ENCODE assay signal across 8 cellular contexts in the genomic region with DNA sequence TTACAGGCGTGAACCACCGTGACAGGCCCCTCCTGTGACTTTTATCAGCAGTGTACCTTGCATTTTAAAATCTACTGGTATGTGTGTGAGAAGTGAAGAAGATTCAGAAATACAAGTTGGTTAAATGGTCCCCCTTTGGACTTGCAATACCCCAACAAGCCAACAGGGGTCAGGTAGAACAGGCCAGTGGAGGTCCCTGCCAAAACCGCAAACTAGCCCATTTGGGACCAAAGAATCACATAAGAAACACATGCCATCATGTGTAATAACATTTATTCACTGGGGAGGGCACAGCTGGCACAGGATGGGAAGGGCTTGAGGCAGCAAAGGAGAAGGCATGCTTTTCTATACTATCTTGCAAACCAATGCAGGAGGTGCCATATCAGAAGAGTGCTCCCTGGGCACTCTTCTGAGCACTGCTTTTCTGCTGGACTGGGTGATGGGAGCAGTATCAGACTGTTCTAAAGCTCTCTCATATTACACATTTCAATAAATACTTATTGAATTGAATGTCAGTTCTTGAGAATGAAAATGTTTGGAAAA.
DNase-seq lines count a peak whose midpoint lies in the region; ATAC-seq and TF ChIP-seq lines count a peak whose summit lies in the region.

No MANE protein-coding gene starts in this region.

- CTCF ChIA-PET in CD4-positive, alpha-beta T cell (lab: Charles Lee), result interaction anchor here (0.7 to 3.2 kb wide), 4 partner anchors 11 to 102 kb away, joined by 3 to 8 read pairs (median 3); no protein-coding TSS in a partner anchor
- CTCF ChIA-PET in activated CD4-positive, alpha-beta memory T cell treated with anti-CD3 and anti-CD28 coated beads, Interleukin-2, amount 10 ng/mL, durations not matched to agents 7 days and 5 days (lab: Charles Lee), result interaction anchor here (0.8 to 1.9 kb wide), 15 partner anchors 8 to 321 kb away, joined by 3 to 9 read pairs (median 4); partner anchors contain the start of gene FYN

- no peaks in the 10 kb centered on the region for H3K27me3 Mint-ChIP-seq in CD4-positive, alpha-beta T cell
- H3K27me3 Mint-ChIP-seq in activated CD4-positive, alpha-beta memory T cell treated with anti-CD3 and anti-CD28 coated beads, Interleukin-2, amount 10 ng/mL, durations not matched to agents 7 days and 5 days, result no peaks in the 10 kb centered on the region

- intact Hi-C loops in CD4-positive, alpha-beta T cell (cut with DNase I, micrococcal nuclease), result loop anchor here in 1 of 2 experiments (10.0 kb wide), 1 partner anchor 53 kb away; no protein-coding TSS in a partner anchor

- no peak overlapping the region for H3K4me3 Mint-ChIP-seq in CD4-positive, alpha-beta T cell
- no peak overlapping the region for H3K4me3 Mint-ChIP-seq in activated CD4-positive, alpha-beta memory T cell treated with anti-CD3 and anti-CD28 coated beads, Interleukin-2, amount 10 ng/mL, durations not matched to agents 7 days and 5 days

- no peak overlapping the region for H3K27ac ChIP-seq in CD4-positive, alpha-beta T cell (ENCODE audit: low read depth, low read length)
- H3K27ac ChIP-seq in skin epidermis (peak overlapping the region in 16 of 21 experiments; percentile 3 to 81 (median 52)), substantia nigra (ENCODE audit: low read depth, low read length, poor library complexity, severe bottlenecking) (no peak overlapping the region)

- no peaks in the 10 kb centered on the region for H3K27me3 ChIP-seq in CD4-positive, alpha-beta T cell (ENCODE audit: control insufficient read depth, insufficient read depth, low read length)

- H3K4me1 Mint-ChIP-seq in CD4-positive, alpha-beta T cell (ENCODE audit: low read depth), result peaks cover 83% of the 10 kb centered on the region
- H3K4me1 Mint-ChIP-seq in activated CD4-positive, alpha-beta memory T cell treated with anti-CD3 and anti-CD28 coated beads, Interleukin-2, amount 10 ng/mL, durations not matched to agents 7 days and 5 days, result peaks cover 63% of the 10 kb centered on the region

- TF ChIP-seq CTCF in CD4-positive, alpha-beta T cell (IDR thresholded peaks at IDR 0.05), result peak; percentile 60
- peak; percentile 87 for TF ChIP-seq CTCF in fibroblast of the aortic adventitia (IDR thresholded peaks at IDR 0.05; ENCODE audit: insufficient read depth, low read length)

- ATAC-seq in CD4-positive, alpha-beta T cell (ENCODE audit: poor library complexity), result peak; percentile 35
- ATAC-seq in GM19351 (IDR thresholded peaks at IDR 0.05; ENCODE audit: unreplicated experiment), result no peak

- POLR2A ChIA-PET in CD4-positive, alpha-beta T cell (lab: Charles Lee), result interaction anchor here (1.1 to 3.1 kb wide), 4 partner anchors 12 to 82 kb away, joined by 3 to 12 read pairs (median 4); no protein-coding TSS in a partner anchor
- POLR2A ChIA-PET in activated CD4-positive, alpha-beta memory T cell treated with anti-CD3 and anti-CD28 coated beads, Interleukin-2, amount 10 ng/mL, durations not matched to agents 7 days and 5 days (lab: Charles Lee), result interaction anchor here (0.8 to 1.2 kb wide), 4 partner anchors 48 to 306 kb away, joined by 3 read pairs; no protein-coding TSS in a partner anchor

- peak in 7 of 10 experiments; percentile 15 to 34 (median 29) for DNase-seq in CD4-positive, alpha-beta T cell
- DNase-seq in HUDEP-2 (lab: John Stamatoyannopoulos, UW; ENCODE audit: unreplicated experiment in 76 of 76) (peak in 43 of 76 experiments; percentile 4 to 65 (median 26)), fibroblast of the aortic adventitia (ENCODE audit: low read depth) (peak; percentile 80), substantia nigra (lab: John Stamatoyannopoulos, UW) (no peak), NCI-H2029 (lab: John Stamatoyannopoulos, UW) (no peak)
- peak; percentile 56 for DNase-seq in activated CD4-positive, alpha-beta memory T cell treated with anti-CD3 and anti-CD28 coated beads, Interleukin-2, amount 10 ng/mL, durations not matched to agents 7 days and 5 days

- H3K27ac Mint-ChIP-seq in CD4-positive, alpha-beta T cell, result peak overlapping the region; percentile 93
- no peak overlapping the region for H3K27ac Mint-ChIP-seq in activated CD4-positive, alpha-beta memory T cell treated with anti-CD3 and anti-CD28 coated beads, Interleukin-2, amount 10 ng/mL, durations not matched to agents 7 days and 5 days

- no peaks in the 10 kb centered on the region for H3K9me3 Mint-ChIP-seq in CD4-positive, alpha-beta T cell
- H3K9me3 Mint-ChIP-seq in activated CD4-positive, alpha-beta memory T cell treated with anti-CD3 and anti-CD28 coated beads, Interleukin-2, amount 10 ng/mL, durations not matched to agents 7 days and 5 days, result peaks cover 2% of the 10 kb centered on the region

- H3K36me3 Mint-ChIP-seq in CD4-positive, alpha-beta T cell (ENCODE audit: low read depth), result peaks cover 85% of the 10 kb centered on the region
- peaks cover 56% of the 10 kb centered on the region for H3K36me3 Mint-ChIP-seq in activated CD4-positive, alpha-beta memory T cell treated with anti-CD3 and anti-CD28 coated beads, Interleukin-2, amount 10 ng/mL, durations not matched to agents 7 days and 5 days (ENCODE audit: low read depth)

- H3K9me3 ChIP-seq in CD4-positive, alpha-beta T cell (ENCODE audit: control insufficient read depth, low read length), result no peaks in the 10 kb centered on the region

- H3K4me3 ChIP-seq in fibroblast of the aortic adventitia (ENCODE audit: low read depth, low read length), result no peak overlapping the region
- no peak overlapping the region for H3K4me3 ChIP-seq in skin epidermis

Comparison
In these comparisons a context has a peak if more than half of its experiments do, and no peak if none do; other contexts are left out.
1. DNase-seq: peak in CD4-positive, alpha-beta T cell (7 of 10), HUDEP-2 (43 of 76), activated CD4-positive, alpha-beta memory T cell treated with anti-CD3 and anti-CD28 coated beads, Interleukin-2, amount 10 ng/mL, durations not matched to agents 7 days and 5 days (single experiment) and fibroblast of the aortic adventitia (single experiment); none in substantia nigra (0 of 49) and NCI-H2029 (single experiment).
2. H3K27ac ChIP-seq: peak in skin epidermis (16 of 21); none in CD4-positive, alpha-beta T cell (single experiment) and substantia nigra (single experiment).